ENCODE assay signal across 15 cellular contexts in genomic region chr18:13653746-13654455, GRCh38.
DNase-seq lines count a peak whose midpoint lies in the region; ATAC-seq and TF ChIP-seq lines count a peak whose summit lies in the region.
"Had no signal": no experiment of that assay in that cellular context is flagged by ENCODE, and none has a peak within 500 bp of the region (broad histone marks: within the 10 kb centered on the region; RNA-seq: fewer than 3 reads in every experiment).

No MANE protein-coding gene starts in this region.

- H3K4me3 Mint-ChIP-seq in CD4-positive, alpha-beta T cell = no peak overlapping the region
- H3K4me3 Mint-ChIP-seq: IgD-negative memory B cell had no signal

- H3K9me3 ChIP-seq in WERI-Rb-1 (ENCODE audit: severe bottlenecking) = no peaks in the 10 kb centered on the region
- no peaks in the 10 kb centered on the region for H3K9me3 ChIP-seq in CD4-positive, alpha-beta T cell (ENCODE audit: control insufficient read depth, low read length)
- H3K9me3 ChIP-seq: Caco-2, stomach had no signal

- no peaks in the 10 kb centered on the region for H3K4me1 Mint-ChIP-seq in CD4-positive, alpha-beta T cell (ENCODE audit: low read depth)
- H3K4me1 Mint-ChIP-seq: IgD-negative memory B cell had no signal

- H3K36me3 Mint-ChIP-seq in CD4-positive, alpha-beta T cell (ENCODE audit: low read depth) = no peaks in the 10 kb centered on the region
- H3K36me3 Mint-ChIP-seq: IgD-negative memory B cell had no signal

- no peak overlapping the region for H3K27ac Mint-ChIP-seq in CD4-positive, alpha-beta T cell
- H3K27ac Mint-ChIP-seq: HFFc6, progenitor cell of endocrine pancreas had no signal

- H3K4me3 ChIP-seq in WERI-Rb-1 (ENCODE audit: low read depth, low read length) = no peak overlapping the region
- H3K4me3 ChIP-seq: stomach had no signal

- ATAC-seq in left ventricle myocardium superior (peak; percentile 22), left lobe of liver (peak; percentile 22), GM21528 (IDR thresholded peaks at IDR 0.05; ENCODE audit: low FRiP score, unreplicated experiment) (no peak)
- ATAC-seq in CD4-positive, alpha-beta T cell (ENCODE audit: poor library complexity) = no peak

- CTCF ChIA-PET in CD4-positive, alpha-beta T cell (lab: Charles Lee) = no interaction called here

- H3K9me3 Mint-ChIP-seq in CD4-positive, alpha-beta T cell = no peaks in the 10 kb centered on the region
- H3K9me3 Mint-ChIP-seq: HFFc6, IgD-negative memory B cell had no signal

- no peaks in the 10 kb centered on the region for H3K27me3 ChIP-seq in WERI-Rb-1 (ENCODE audit: insufficient read depth, low read depth, severe bottlenecking)
- H3K27me3 ChIP-seq in CD4-positive, alpha-beta T cell (ENCODE audit: control insufficient read depth, insufficient read depth, low read length) = no peaks in the 10 kb centered on the region
- H3K27me3 ChIP-seq: stomach had no signal

- intact Hi-C loops in left ventricle myocardium superior (cut with micrococcal nuclease) = no loop called here
- intact Hi-C loops in cardiac septum (cut with DNase I) = no loop called here
- intact Hi-C loops in CD4-positive, alpha-beta T cell (cut with DNase I, micrococcal nuclease) = no loop called here

- no peak for DNase-seq in left ventricle myocardium superior
- DNase-seq in cardiac septum (ENCODE audit: low spot score) = no peak
- DNase-seq in WERI-Rb-1 = peak; percentile 43
- DNase-seq in left lobe of liver (ENCODE audit: low spot score) = no peak
- DNase-seq in CD4-positive, alpha-beta T cell = no peak
- DNase-seq in NCI-H146 (lab: John Stamatoyannopoulos, UW) = no peak
- no peak for DNase-seq in RKO (ENCODE audit: low spot score)
- DNase-seq: activated gamma-delta T cell treated with Interleukin-2 at 50 U/mL for 16 hours, Caco-2, HFFc6, stomach had no signal

- H3K27me3 Mint-ChIP-seq in CD4-positive, alpha-beta T cell = no peaks in the 10 kb centered on the region
- H3K27me3 Mint-ChIP-seq: progenitor cell of endocrine pancreas had no signal

- H3K27ac ChIP-seq in WERI-Rb-1 = no peak overlapping the region
- H3K27ac ChIP-seq in CD4-positive, alpha-beta T cell (ENCODE audit: low read depth, low read length) = no peak overlapping the region
- H3K27ac ChIP-seq: stomach, VCaP had no signal

- no peak for TF ChIP-seq CTCF in WERI-Rb-1 (IDR thresholded peaks at IDR 0.05; ENCODE audit: low read depth, low read length)
- TF ChIP-seq CTCF in CD4-positive, alpha-beta T cell (IDR thresholded peaks at IDR 0.05) = no peak

- POLR2A ChIA-PET in CD4-positive, alpha-beta T cell (lab: Charles Lee) = no interaction called here

- H3K36me3 ChIP-seq in WERI-Rb-1 = no peaks in the 10 kb centered on the region
- H3K36me3 ChIP-seq: stomach had no signal

Comparison
In these comparisons a context has a peak if more than half of its experiments do, and no peak if none do; other contexts are left out.
1. ATAC-seq: peak in left ventricle myocardium superior (single experiment) and left lobe of liver (single experiment); none in GM21528 (single experiment) and CD4-positive, alpha-beta T cell (single experiment).